Comparison of ENCODE assay signal across 9 cellular contexts in genomic region chr15:51726302-51727073, GRCh38. TPM values are rescaled to one million over a fixed set of nuclear protein-coding genes. Genes with fewer than 3 reads are reported as not detected.
DNase-seq lines count a peak whose midpoint lies in the region; ATAC-seq, FAIRE-seq and TF ChIP-seq lines count a peak whose summit lies in the region.
"Had no signal": no experiment of that assay in that cellular context is flagged by ENCODE, and none has a peak within 500 bp of the region (broad histone marks: within the 10 kb centered on the region; RNA-seq: fewer than 3 reads in every experiment).

No MANE protein-coding gene starts in this region.

- POLR2A ChIA-PET in AG04450 (lab: Yijun Ruan, JAX): no interaction called here

- H3K4me1 Mint-ChIP-seq in stimulated activated naive CD8-positive, alpha-beta T cell treated with anti-CD3 and anti-CD28 coated beads, Interleukin-15, Interleukin-2, amounts not matched to agents 100 ng/mL and 50 ng/mL, for 24 hours (ENCODE audit: low read depth): peaks cover 77% of the 10 kb centered on the region

- H3K27ac Mint-ChIP-seq in stimulated activated naive CD8-positive, alpha-beta T cell treated with anti-CD3 and anti-CD28 coated beads, Interleukin-15, Interleukin-2, amounts not matched to agents 100 ng/mL and 50 ng/mL, for 24 hours: peak overlapping the region; percentile 33

- H3K9me3 Mint-ChIP-seq in stimulated activated naive CD8-positive, alpha-beta T cell treated with anti-CD3 and anti-CD28 coated beads, Interleukin-15, Interleukin-2, amounts not matched to agents 100 ng/mL and 50 ng/mL, for 24 hours: no peaks in the 10 kb centered on the region

- TF ChIP-seq POLR2A in GM18505 (IDR thresholded peaks at IDR 0.05; ENCODE audit: borderline replicate concordance, extremely low read depth, insufficient read depth, insufficient read length): peak; percentile 36

- H3K27me3 Mint-ChIP-seq in stimulated activated naive CD8-positive, alpha-beta T cell treated with anti-CD3 and anti-CD28 coated beads, Interleukin-15, Interleukin-2, amounts not matched to agents 100 ng/mL and 50 ng/mL, for 24 hours: no peaks in the 10 kb centered on the region

- no peaks in the 10 kb centered on the region for H3K27me3 ChIP-seq in AG04450 (ENCODE audit: control insufficient read depth, insufficient read depth, low read length)

- CTCF ChIA-PET in AG04450 (lab: Charles Lee): interaction anchor here (0.8 to 2.0 kb wide), 3 partner anchors 10 to 50 kb away, joined by 4 to 11 read pairs (median 4); no protein-coding TSS in a partner anchor

- peak; percentile 17 for FAIRE-seq in islet of Langerhans (lab: Jason Lieb, UNC)

- DNase-seq in AG04450 (ENCODE audit: low read depth, low spot score): peak; percentile 68
- peak; percentile 13 for DNase-seq in NCI-H2196 treated with DMSO at 0.1 percent for 48 hours (lab: John Stamatoyannopoulos, UW; ENCODE audit: unreplicated experiment)
- DNase-seq in amniotic stem cell (lab: John Stamatoyannopoulos, UW): peak; percentile 90
- no peak for DNase-seq in GF-D8 (lab: John Stamatoyannopoulos, UW)

- H3K27ac ChIP-seq in AG04450 (ENCODE audit: low read depth, low read length): no peak overlapping the region
- H3K27ac ChIP-seq: KMS-11 had no signal

- H3K9me3 ChIP-seq in AG04450 (ENCODE audit: control insufficient read depth, insufficient read depth, low read length): no peaks in the 10 kb centered on the region

- peak; percentile 9; the same call in 1 of the 2 replicates for TF ChIP-seq CTCF in AG04450 (IDR thresholded peaks at IDR 0.05; ENCODE audit: low read depth, low read length)

- peaks cover 24% of the 10 kb centered on the region for H3K36me3 Mint-ChIP-seq in stimulated activated naive CD8-positive, alpha-beta T cell treated with anti-CD3 and anti-CD28 coated beads, Interleukin-15, Interleukin-2, amounts not matched to agents 100 ng/mL and 50 ng/mL, for 24 hours (ENCODE audit: low read depth)

- H3K4me3 ChIP-seq in AG04450 (ENCODE audit: low read depth, low read length): no peak overlapping the region

- H3K4me3 Mint-ChIP-seq in stimulated activated naive CD8-positive, alpha-beta T cell treated with anti-CD3 and anti-CD28 coated beads, Interleukin-15, Interleukin-2, amounts not matched to agents 100 ng/mL and 50 ng/mL, for 24 hours: no peak overlapping the region

- ATAC-seq in GM18505 (IDR thresholded peaks at IDR 0.05; ENCODE audit: unreplicated experiment) (peak; percentile 76), HG02885 (IDR thresholded peaks at IDR 0.05; ENCODE audit: poor library complexity, unreplicated experiment) (peak; percentile 88)

RNA-seq across cellular contexts. Expression of gene LYSMD2, which starts 11.0 kb away (rescaled TPM):
- polyA plus RNA-seq in AG04450 (2011; rRNA removed): 6.5 and 10.2 TPM in 2 replicates
- 0.78 and 1.8 TPM in 2 replicates for polyA minus RNA-seq in AG04450 (2011; rRNA and poly(A)+ RNA removed)

RNA-seq across cellular contexts. Expression of gene TMOD2, which starts 24.9 kb away (rescaled TPM):
- polyA plus RNA-seq in AG04450 (2011; rRNA removed): 3.1 and 3.2 TPM in 2 replicates
- polyA minus RNA-seq in AG04450 (2011; rRNA and poly(A)+ RNA removed): 2.3 and 3.9 TPM in 2 replicates

RNA-seq across cellular contexts. Expression of gene SCG3, which starts 45.2 kb away (rescaled TPM):
- not detected in 2 replicates for polyA plus RNA-seq in AG04450 (2011; rRNA removed)
- polyA minus RNA-seq in AG04450 (2011; rRNA and poly(A)+ RNA removed): not detected in 2 replicates
